ENCODE assay signal across 13 cellular contexts in the genomic region with DNA sequence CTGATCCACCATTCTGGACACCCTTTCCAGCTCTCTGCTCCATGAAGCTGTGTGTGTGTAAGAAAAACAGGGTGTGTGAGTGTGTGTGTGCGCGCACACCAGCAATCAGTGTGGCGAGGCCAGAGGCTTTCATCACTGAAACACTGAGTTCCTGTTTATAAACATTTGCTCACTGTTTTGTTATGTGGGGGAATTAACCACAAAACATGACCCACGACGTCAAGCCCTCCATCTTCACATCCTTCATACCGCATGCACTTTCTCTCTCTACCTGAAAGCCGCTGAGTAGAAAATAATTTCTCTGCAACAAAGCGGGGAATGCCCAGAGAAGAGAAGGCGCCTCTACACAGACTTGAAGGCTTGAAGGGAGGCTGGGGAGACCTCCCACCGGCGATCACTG.
DNase-seq lines count a peak whose midpoint lies in the region; ATAC-seq and TF ChIP-seq lines count a peak whose summit lies in the region.
"Had no signal": no experiment of that assay in that cellular context is flagged by ENCODE, and none has a peak within 500 bp of the region (broad histone marks: within the 10 kb centered on the region; RNA-seq: fewer than 3 reads in every experiment).

No MANE protein-coding gene starts in this region.

- no peak for TF ChIP-seq CTCF in choroid plexus epithelial cell (conservative IDR thresholded peaks at IDR 0.05; ENCODE audit: low read depth, low read length)

- DNase-seq in activated CD8-positive, alpha-beta memory T cell treated with anti-CD3 and anti-CD28 coated beads, Interleukin-2, amount 50 U/mL, for 1 hour (ENCODE audit: extremely low read depth) = peak; percentile 55
- DNase-seq in activated CD8-positive, alpha-beta memory T cell treated with anti-CD3 and anti-CD28 coated beads for 24 hours = no peak
- DNase-seq in T-helper 9 cell (peak; percentile 23), choroid plexus epithelial cell (ENCODE audit: low read depth) (peak; percentile 45), UCSD-AML1 (lab: John Stamatoyannopoulos, UW; ENCODE audit: unreplicated experiment) (no peak)
- DNase-seq in stimulated activated naive CD8-positive, alpha-beta T cell treated with anti-CD3 and anti-CD28 coated beads, Interleukin-15, amount 100 ng/mL, for 72 hours = peak; percentile 50 to 75
- DNase-seq: lower lobe of right lung; NCI-H226; stimulated activated CD4-positive, alpha-beta T cell treated with anti-CD3 and anti-CD28 coated beads, Interleukin-4, amount 100 ng/mL, for 1 hour; substantia nigra had no signal

- peak; percentile 95 for ATAC-seq in stimulated activated naive CD8-positive, alpha-beta T cell treated with anti-CD3 and anti-CD28 coated beads, Interleukin-15, amount 100 ng/mL, for 72 hours
- ATAC-seq in GM21528 (IDR thresholded peaks at IDR 0.05; ENCODE audit: low FRiP score, unreplicated experiment) = no peak
- no peak for ATAC-seq in HG02642 (IDR thresholded peaks at IDR 0.05; ENCODE audit: poor library complexity, unreplicated experiment)

- peaks cover 0 to 5% of the 10 kb centered on the region in 2 donors for H3K9me3 Mint-ChIP-seq in stimulated activated naive CD8-positive, alpha-beta T cell treated with anti-CD3 and anti-CD28 coated beads, Interleukin-15, amount 100 ng/mL, for 72 hours

- peak overlapping the region; percentile 71 to 72 for H3K4me3 Mint-ChIP-seq in stimulated activated naive CD8-positive, alpha-beta T cell treated with anti-CD3 and anti-CD28 coated beads, Interleukin-15, amount 100 ng/mL, for 72 hours

- no peaks in the 10 kb centered on the region for H3K27me3 Mint-ChIP-seq in stimulated activated naive CD8-positive, alpha-beta T cell treated with anti-CD3 and anti-CD28 coated beads, Interleukin-15, amount 100 ng/mL, for 72 hours
- H3K27me3 Mint-ChIP-seq: progenitor cell of endocrine pancreas had no signal

- peaks cover 73% of the 10 kb centered on the region for H3K4me1 Mint-ChIP-seq in stimulated activated naive CD8-positive, alpha-beta T cell treated with anti-CD3 and anti-CD28 coated beads, Interleukin-15, amount 100 ng/mL, for 72 hours

- H3K27ac Mint-ChIP-seq in stimulated activated naive CD8-positive, alpha-beta T cell treated with anti-CD3 and anti-CD28 coated beads, Interleukin-15, amount 100 ng/mL, for 72 hours = peak overlapping the region; percentile 86 to 92

- H3K4me3 ChIP-seq in choroid plexus epithelial cell (ENCODE audit: low read depth, low read length) = no peak overlapping the region
- H3K4me3 ChIP-seq: lower lobe of right lung had no signal

Comparison
In these comparisons a context has a peak if more than half of its experiments do, and no peak if none do; other contexts are left out.
1. DNase-seq: peak in activated CD8-positive, alpha-beta memory T cell treated with anti-CD3 and anti-CD28 coated beads, Interleukin-2, amount 50 U/mL, for 1 hour (single experiment), T-helper 9 cell (single experiment), choroid plexus epithelial cell (single experiment) and stimulated activated naive CD8-positive, alpha-beta T cell treated with anti-CD3 and anti-CD28 coated beads, Interleukin-15, amount 100 ng/mL, for 72 hours (2 of 2); none in activated CD8-positive, alpha-beta memory T cell treated with anti-CD3 and anti-CD28 coated beads for 24 hours (single experiment) and UCSD-AML1 (single experiment).